25 cellular contexts compared by ENCODE assay signal in genomic region chr10:22553452-22553995, GRCh38.
DNase-seq lines count a peak whose midpoint lies in the region; ATAC-seq lines count a peak whose summit lies in the region.
"Had no signal": no experiment of that assay in that cellular context is flagged by ENCODE, and none has a peak within 500 bp of the region (broad histone marks: within the 10 kb centered on the region; RNA-seq: fewer than 3 reads in every experiment).

No MANE protein-coding gene starts in this region.

- DNase-seq in activated naive CD8-positive, alpha-beta T cell treated with anti-CD3 and anti-CD28 coated beads for 36 hours, result no peak
- no peak for DNase-seq in effector memory CD8-positive, alpha-beta T cell
- DNase-seq in posterior vena cava (ENCODE audit: low spot score) (peak; percentile 55), NK-92 (lab: John Stamatoyannopoulos, UW; ENCODE audit: unreplicated experiment) (no peak), COLO668 (lab: John Stamatoyannopoulos, UW; ENCODE audit: unreplicated experiment) (no peak), middle frontal gyrus (ENCODE audit: extremely low spot score, low spot score) (no peak)
- DNase-seq: activated CD4-positive, alpha-beta T cell treated with anti-CD3 and anti-CD28 coated beads, Interleukin-2, amount 50 U/mL, for 48 hours; activated CD8-positive, alpha-beta memory T cell treated with anti-CD3 and anti-CD28 coated beads, Interleukin-2, amount 50 U/mL, for 4 hours; activated naive CD4-positive, alpha-beta T cell treated with anti-CD3 and anti-CD28 coated beads for 36 hours; amygdala; CD4-positive, alpha-beta memory T cell; effector CD4-positive, alpha-beta T cell; glutamatergic neuron; left ventricle myocardium superior; NCI-H1930; occipital lobe; PC-9; SK-N-SH; small intestine; stimulated activated naive CD8-positive, alpha-beta T cell treated with anti-CD3 and anti-CD28 coated beads, Interleukin-15, Interleukin-2, amounts not matched to agents 100 U/mL and 50 U/mL, for 24 hours; T-helper 17 cell had no signal

- no peaks in the 10 kb centered on the region for H3K27me3 Mint-ChIP-seq in activated naive CD8-positive, alpha-beta T cell
- H3K27me3 Mint-ChIP-seq in activated naive CD8-positive, alpha-beta T cell treated with anti-CD3 and anti-CD28 coated beads for 36 hours, result no peaks in the 10 kb centered on the region
- no peaks in the 10 kb centered on the region for H3K27me3 Mint-ChIP-seq in effector memory CD8-positive, alpha-beta T cell
- H3K27me3 Mint-ChIP-seq: CD4-positive, alpha-beta memory T cell; T-helper 17 cell had no signal

- intact Hi-C loops in posterior vena cava (cut with DNase I), result no loop called here

- H3K27ac Mint-ChIP-seq in activated naive CD8-positive, alpha-beta T cell, result peak overlapping the region; percentile 16
- no peak overlapping the region for H3K27ac Mint-ChIP-seq in activated naive CD8-positive, alpha-beta T cell treated with anti-CD3 and anti-CD28 coated beads for 36 hours
- H3K27ac Mint-ChIP-seq in effector memory CD8-positive, alpha-beta T cell, result peak overlapping the region; percentile 7 to 25
- H3K27ac Mint-ChIP-seq: activated naive CD4-positive, alpha-beta T cell treated with anti-CD3 and anti-CD28 coated beads for 36 hours; T-helper 17 cell had no signal

- H3K4me3 Mint-ChIP-seq in activated naive CD8-positive, alpha-beta T cell, result no peak overlapping the region
- no peak overlapping the region for H3K4me3 Mint-ChIP-seq in activated naive CD8-positive, alpha-beta T cell treated with anti-CD3 and anti-CD28 coated beads for 36 hours
- no peak overlapping the region for H3K4me3 Mint-ChIP-seq in effector memory CD8-positive, alpha-beta T cell
- H3K4me3 Mint-ChIP-seq: activated naive CD4-positive, alpha-beta T cell treated with anti-CD3 and anti-CD28 coated beads for 36 hours; CD4-positive, alpha-beta memory T cell; T-helper 17 cell had no signal

- peak overlapping the region; percentile 85 for H3K27ac ChIP-seq in temporal lobe (ENCODE audit: low read depth, low read length)
- H3K27ac ChIP-seq: KMS-11, PC-9 had no signal

- H3K9me3 Mint-ChIP-seq in activated naive CD8-positive, alpha-beta T cell (ENCODE audit: low read depth), result no peaks in the 10 kb centered on the region
- H3K9me3 Mint-ChIP-seq in activated naive CD8-positive, alpha-beta T cell treated with anti-CD3 and anti-CD28 coated beads for 36 hours, result no peaks in the 10 kb centered on the region
- H3K9me3 Mint-ChIP-seq in effector memory CD8-positive, alpha-beta T cell, result no peaks in the 10 kb centered on the region
- H3K9me3 Mint-ChIP-seq: activated naive CD4-positive, alpha-beta T cell treated with anti-CD3 and anti-CD28 coated beads for 36 hours; CD4-positive, alpha-beta memory T cell had no signal

- H3K36me3 Mint-ChIP-seq in activated naive CD8-positive, alpha-beta T cell, result peaks cover 2% of the 10 kb centered on the region
- peaks cover 10% of the 10 kb centered on the region for H3K36me3 Mint-ChIP-seq in activated naive CD8-positive, alpha-beta T cell treated with anti-CD3 and anti-CD28 coated beads for 36 hours
- H3K36me3 Mint-ChIP-seq in effector memory CD8-positive, alpha-beta T cell (ENCODE audit: insufficient read depth), result peaks cover 73% of the 10 kb centered on the region

- no peak for ATAC-seq in effector memory CD8-positive, alpha-beta T cell (replicated peaks)
- ATAC-seq: activated CD4-positive, CD25-positive, alpha-beta regulatory T cell treated with anti-CD3 and anti-CD28 coated beads, Interleukin-2, amount 50 U/mL, for 24 hours; stimulated activated naive CD8-positive, alpha-beta T cell treated with anti-CD3 and anti-CD28 coated beads, Interleukin-15, Interleukin-2, amounts not matched to agents 100 U/mL and 50 U/mL, for 24 hours; T-helper 17 cell had no signal

- peaks cover 11% of the 10 kb centered on the region for H3K4me1 Mint-ChIP-seq in activated naive CD8-positive, alpha-beta T cell (ENCODE audit: low read depth)
- peaks cover 16% of the 10 kb centered on the region for H3K4me1 Mint-ChIP-seq in activated naive CD8-positive, alpha-beta T cell treated with anti-CD3 and anti-CD28 coated beads for 36 hours
- H3K4me1 Mint-ChIP-seq in effector memory CD8-positive, alpha-beta T cell (ENCODE audit: low read depth in 2 of 2), result peaks cover 7 to 28% of the 10 kb centered on the region in 2 donors
